9 cellular contexts compared by ENCODE assay signal in genomic region chr9:93136011-93136440, GRCh38. TPM values are rescaled to one million over a fixed set of nuclear protein-coding genes. Genes with fewer than 3 reads are reported as not detected.
A peak's percentile ranks its signal among the peaks of the same experiment; 100 is the strongest.
DNase-seq lines count a peak whose midpoint lies in the region; TF ChIP-seq lines count a peak whose summit lies in the region.
"Had no signal": no experiment of that assay in that cellular context is flagged by ENCODE, and none has a peak within 500 bp of the region (broad histone marks: within the 10 kb centered on the region; RNA-seq: fewer than 3 reads in every experiment).

No MANE protein-coding gene starts in this region.

- H3K27ac ChIP-seq in CD4-positive, alpha-beta memory T cell (ENCODE audit: low read depth, low read length): no peak overlapping the region
- no peak overlapping the region for H3K27ac ChIP-seq in colonic mucosa
- H3K27ac ChIP-seq in neural progenitor cell: no peak overlapping the region
- no peak overlapping the region for H3K27ac ChIP-seq in ascending aorta

- POLR2A ChIA-PET in CD4-positive, alpha-beta memory T cell (lab: Charles Lee; ENCODE audit: partially characterized antibody): interaction anchor here (2.1 kb wide), 1 partner anchor 11 kb away, joined by 5 read pairs; no protein-coding TSS in a partner anchor
- POLR2A ChIA-PET in HEK293T (lab: Yijun Ruan, JAX): no interaction called here

- peaks cover 4% of the 10 kb centered on the region for H4K20me1 ChIP-seq in neural progenitor cell (ENCODE audit: low read depth)

- CTCF ChIA-PET in CD4-positive, alpha-beta memory T cell (lab: Charles Lee; ENCODE audit: partially characterized antibody): no interaction called here
- CTCF ChIA-PET in HEK293T (lab: Yijun Ruan, JAX): no interaction called here

- peak overlapping the region in 6 of 8 donors; percentile 4 to 69 (median 36) for H3K4me3 Mint-ChIP-seq in CD4-positive, alpha-beta memory T cell
- peak overlapping the region; percentile 67 for H3K4me3 Mint-ChIP-seq in neural progenitor cell
- H3K4me3 Mint-ChIP-seq: activated T-cell treated with anti-CD3 and anti-CD28 coated beads, Interleukin-2, amount 50 U/mL, for 24 hours had no signal

- no peaks in the 10 kb centered on the region for H3K9me3 ChIP-seq in CD4-positive, alpha-beta memory T cell (ENCODE audit: control insufficient read depth in 1 of 2, low read length in 2 of 2)
- H3K9me3 ChIP-seq in colonic mucosa (no peaks in the 10 kb centered on the region), neural progenitor cell (ENCODE audit: low read depth) (no peaks in the 10 kb centered on the region), ascending aorta (peaks cover 0 to 4% of the 10 kb centered on the region in 2 donors)

- TF ChIP-seq CTCF in colonic mucosa (IDR thresholded peaks at IDR 0.05) (no peak), neural progenitor cell (IDR thresholded peaks at IDR 0.05) (no peak), ascending aorta (IDR thresholded peaks at IDR 0.05) (no peak)

- H3F3A ChIP-seq in neural progenitor cell (ENCODE audit: low read depth): no peaks in the 10 kb centered on the region

- no peaks in the 10 kb centered on the region for H3K27me3 ChIP-seq in CD4-positive, alpha-beta memory T cell (ENCODE audit: insufficient read depth, low read length)
- H3K27me3 ChIP-seq in colonic mucosa: no peaks in the 10 kb centered on the region
- H3K27me3 ChIP-seq in neural progenitor cell: peaks cover 15% of the 10 kb centered on the region
- no peaks in the 10 kb centered on the region for H3K27me3 ChIP-seq in ascending aorta

- no peaks in the 10 kb centered on the region for H3K9me3 Mint-ChIP-seq in CD4-positive, alpha-beta memory T cell
- no peaks in the 10 kb centered on the region for H3K9me3 Mint-ChIP-seq in neural progenitor cell
- H3K9me3 Mint-ChIP-seq: activated T-cell treated with anti-CD3 and anti-CD28 coated beads, Interleukin-2, amount 50 U/mL, for 24 hours had no signal

- no peak overlapping the region for H2AFZ ChIP-seq in neural progenitor cell (replicated peaks)

- peaks cover 25 to 75% (median 44%) of the 10 kb centered on the region in 4 donors for H3K4me1 Mint-ChIP-seq in CD4-positive, alpha-beta memory T cell
- peaks cover 17% of the 10 kb centered on the region for H3K4me1 Mint-ChIP-seq in neural progenitor cell

- H3K4me3 ChIP-seq in CD4-positive, alpha-beta memory T cell (ENCODE audit: low read length in 2 of 2): no peak overlapping the region
- H3K4me3 ChIP-seq in colonic mucosa (no peak overlapping the region), neural progenitor cell (no peak overlapping the region), ascending aorta (no peak overlapping the region)

- H3K27me3 Mint-ChIP-seq in CD4-positive, alpha-beta memory T cell: no peaks in the 10 kb centered on the region
- H3K27me3 Mint-ChIP-seq in neural progenitor cell (ENCODE audit: insufficient read depth, low read depth): peaks cover 12% of the 10 kb centered on the region
- H3K27me3 Mint-ChIP-seq: activated T-cell treated with anti-CD3 and anti-CD28 coated beads, Interleukin-2, amount 50 U/mL, for 24 hours had no signal

- H3K9ac ChIP-seq in colonic mucosa (ENCODE audit: low read depth in 2 of 2, low read length in 2 of 2) (peak overlapping the region; percentile 19 to 24), neural progenitor cell (no peak overlapping the region)

- H3K4me2 ChIP-seq in neural progenitor cell: no peak overlapping the region

- H3K27ac Mint-ChIP-seq in CD4-positive, alpha-beta memory T cell: peak overlapping the region in 6 of 7 donors; percentile 70 to 99 (median 88)
- H3K27ac Mint-ChIP-seq in neural progenitor cell: no peak overlapping the region
- H3K27ac Mint-ChIP-seq: activated T-cell treated with anti-CD3 and anti-CD28 coated beads, Interleukin-2, amount 50 U/mL, for 24 hours had no signal

- peaks cover 46% of the 10 kb centered on the region for H3K4me1 ChIP-seq in CD4-positive, alpha-beta memory T cell (ENCODE audit: insufficient read depth, low read length)
- H3K4me1 ChIP-seq in colonic mucosa (peaks cover 21% of the 10 kb centered on the region), neural progenitor cell (peaks cover 13% of the 10 kb centered on the region), ascending aorta (peaks cover 20 to 23% of the 10 kb centered on the region in 2 donors)

- peaks cover 0 to 13% of the 10 kb centered on the region in 2 donors for H3K36me3 Mint-ChIP-seq in CD4-positive, alpha-beta memory T cell
- no peaks in the 10 kb centered on the region for H3K36me3 Mint-ChIP-seq in neural progenitor cell

- H3K36me3 ChIP-seq in CD4-positive, alpha-beta memory T cell (ENCODE audit: insufficient read depth, low read length): no peaks in the 10 kb centered on the region
- H3K36me3 ChIP-seq in colonic mucosa: no peaks in the 10 kb centered on the region
- H3K36me3 ChIP-seq in neural progenitor cell: no peaks in the 10 kb centered on the region
- H3K36me3 ChIP-seq in ascending aorta: no peaks in the 10 kb centered on the region

- intact Hi-C loops in CD4-positive, alpha-beta memory T cell (cut with micrococcal nuclease): loop anchor here (10.0 kb wide), 2 partner anchors 319 to 429 kb away; partner anchors contain the start of genes FAM120A and FAM120AOS
- intact Hi-C loops in colonic mucosa (cut with DNase I) (no loop called here), ascending aorta (cut with DNase I) (loop anchor here (10.0 kb wide), 2 partner anchors 371 to 429 kb away; partner anchors contain the start of gene BICD2)

- peak in 1 of 5 donors; percentile 17 for DNase-seq in CD4-positive, alpha-beta memory T cell
- peak; percentile 12 for DNase-seq in NCI-H1436 (lab: John Stamatoyannopoulos, UW)
- no peak for DNase-seq in colonic mucosa
- DNase-seq in neural progenitor cell (ENCODE audit: low spot score): no peak
- DNase-seq in glomerular visceral epithelial cell (ENCODE audit: extremely low spot score): no peak
- no peak for DNase-seq in HEK293T (ENCODE audit: extremely low spot score)
- no peak for DNase-seq in NCI-H2081 treated with DMSO at 0.1 percent for 48 hours (lab: John Stamatoyannopoulos, UW)
- no peak for DNase-seq in ascending aorta (ENCODE audit: low spot score in 2 of 2)
- DNase-seq: activated T-cell treated with anti-CD3 and anti-CD28 coated beads, Interleukin-2, amount 50 U/mL, for 24 hours had no signal

- no peaks in the 10 kb centered on the region for H3K79me2 ChIP-seq in neural progenitor cell (ENCODE audit: low read depth)

TF ChIP-seq in HEK293T, 16 proteins besides CTCF, POLR2A, EP300 and RAD21:
- TF ChIP-seq L3MBTL2 (conservative IDR thresholded peaks at IDR 0.05): no peak
- TF ChIP-seq ELF4 (IDR thresholded peaks at IDR 0.05): no peak
- no peak for TF ChIP-seq CTBP1 (IDR thresholded peaks at IDR 0.05; ENCODE audit: borderline replicate concordance)
- no peak for TF ChIP-seq FOXK2 (IDR thresholded peaks at IDR 0.05)
- no peak for TF ChIP-seq SP1 (IDR thresholded peaks at IDR 0.05)
- TF ChIP-seq HDGF (IDR thresholded peaks at IDR 0.05; ENCODE audit: borderline replicate concordance): no peak
- TF ChIP-seq TARDBP (IDR thresholded peaks at IDR 0.05): no peak
- no peak for TF ChIP-seq FOXM1 (IDR thresholded peaks at IDR 0.05; ENCODE audit: borderline replicate concordance)
- TF ChIP-seq PKNOX1 (IDR thresholded peaks at IDR 0.05): no peak
- TF ChIP-seq NFRKB (IDR thresholded peaks at IDR 0.05): no peak
- TF ChIP-seq ZNF384 (IDR thresholded peaks at IDR 0.05): no peak
- TF ChIP-seq BHLHE40 (IDR thresholded peaks at IDR 0.05; ENCODE audit: borderline replicate concordance): no peak
- no peak for TF ChIP-seq FOXA1 (IDR thresholded peaks at IDR 0.05)
- TF ChIP-seq LEF1 (IDR thresholded peaks at IDR 0.05; ENCODE audit: borderline replicate concordance): no peak
- no peak for TF ChIP-seq ARNT (IDR thresholded peaks at IDR 0.05)
- TF ChIP-seq SUZ12 (IDR thresholded peaks at IDR 0.05): no peak

RNA-seq across cellular contexts. Expression of gene NINJ1, which starts 2.0 kb away (rescaled TPM):
- total RNA-seq in CD4-positive, alpha-beta memory T cell: 10 to 100 TPM; 31.1 to 31.3 TPM
- polyA plus RNA-seq in CD4-positive, alpha-beta memory T cell: 10 to 100 TPM; 75.7 to 92.4 TPM
- total RNA-seq in colonic mucosa (10 to 100 TPM; 24.5 to 29.4 TPM), neural progenitor cell (ENCODE audit: low replicate concordance) (3.9 and 27.3 TPM in 2 replicates), ascending aorta (156 TPM)

RNA-seq across cellular contexts. Expression of gene CARD19, which starts 40.0 kb away (rescaled TPM):
- 10 to 100 TPM; 57.8 to 64.2 TPM for total RNA-seq in CD4-positive, alpha-beta memory T cell
- polyA plus RNA-seq in CD4-positive, alpha-beta memory T cell: 10 to 100 TPM; 65.6 to 88.7 TPM
- total RNA-seq in colonic mucosa (10 to 100 TPM; 48.6 to 56.3 TPM), neural progenitor cell (ENCODE audit: low replicate concordance) (12.3 and 33.4 TPM in 2 replicates), ascending aorta (212 TPM)

RNA-seq across cellular contexts. Expression of gene WNK2, which starts 47.9 kb away (rescaled TPM):
- total RNA-seq in CD4-positive, alpha-beta memory T cell: under 1 TPM in 1 of 2 experiments, not detected in 1; 0.26 TPM
- not detected for polyA plus RNA-seq in CD4-positive, alpha-beta memory T cell
- total RNA-seq in colonic mucosa (100 to 1,000 TPM; 161 to 238 TPM), neural progenitor cell (ENCODE audit: low replicate concordance) (6.2 and 16.7 TPM in 2 replicates), ascending aorta (not detected)
